34 cellular contexts compared by ENCODE assay signal in genomic region chr11:115247404-115247803, GRCh38.
DNase-seq lines count a peak whose midpoint lies in the region; ATAC-seq, FAIRE-seq and TF ChIP-seq lines count a peak whose summit lies in the region.
"Had no signal": no experiment of that assay in that cellular context is flagged by ENCODE, and none has a peak within 500 bp of the region (broad histone marks: within the 10 kb centered on the region; RNA-seq: fewer than 3 reads in every experiment).

No MANE protein-coding gene starts in this region.

- CTCF ChIA-PET in activated CD8-positive, alpha-beta T cell treated with anti-CD3 and anti-CD28 coated beads for 36 hours (lab: Charles Lee): no interaction called here

- H3K4me1 Mint-ChIP-seq in activated CD8-positive, alpha-beta T cell treated with anti-CD3 and anti-CD28 coated beads for 36 hours (ENCODE audit: low read depth): no peaks in the 10 kb centered on the region
- H3K4me1 Mint-ChIP-seq: activated T-helper 17 cell treated with anti-CD3 and anti-CD28 coated beads, Interleukin-2, amount 50 U/mL, for 72 hours; naive thymus-derived CD8-positive, alpha-beta T cell; stimulated activated naive B cell treated with anti-CD40 and anti-IgM and Interleukin-4, amounts not matched to agents 10 μg/mL and 1 μg/mL and 100 μg/mL, for 72 hours had no signal

- in situ Hi-C loops in HAP-1 (cut with MboI; ENCODE audit: low sequenced_read_pairs): no loop called here
- in situ Hi-C loops in astrocyte of the cerebellum (cut with HindIII; ENCODE audit: low sequenced_read_pairs): no loop called here

- H3K27me3 ChIP-seq in HAP-1 (ENCODE audit: low read depth) (no peaks in the 10 kb centered on the region), liver (ENCODE audit: control insufficient read depth in 4 of 4, insufficient read depth in 4 of 4, low read length in 3 of 4) (no peaks in the 10 kb centered on the region), stomach (no peaks in the 10 kb centered on the region)
- H3K27me3 ChIP-seq: BLaER1, esophagus squamous epithelium, hepatocyte, ovary, right atrium auricular region, suprapubic skin had no signal

- peaks cover 6% of the 10 kb centered on the region; the same call in 1 of the 2 replicates for H3K4me1 ChIP-seq in HAP-1
- H3K4me1 ChIP-seq in liver (ENCODE audit: control insufficient read depth in 4 of 4, insufficient read depth in 4 of 4, low read length in 3 of 4): no peaks in the 10 kb centered on the region
- H3K4me1 ChIP-seq in stomach: no peaks in the 10 kb centered on the region
- H3K4me1 ChIP-seq: BLaER1, esophagus squamous epithelium, suprapubic skin had no signal

- intact Hi-C loops in activated CD8-positive, alpha-beta T cell treated with anti-CD3 and anti-CD28 coated beads for 36 hours (cut with micrococcal nuclease): no loop called here
- intact Hi-C loops in stomach (cut with DNase I; ENCODE audit: low total_unique reads) (no loop called here), head of caudate nucleus (cut with DNase I) (no loop called here)

- H3K4me3 Mint-ChIP-seq in activated CD8-positive, alpha-beta T cell treated with anti-CD3 and anti-CD28 coated beads for 36 hours: no peak overlapping the region
- H3K4me3 Mint-ChIP-seq: activated CD4-positive, alpha-beta memory T cell treated with anti-CD3 and anti-CD28 coated beads for 36 hours; activated T-helper 17 cell treated with anti-CD3 and anti-CD28 coated beads, Interleukin-2, amount 50 U/mL, for 72 hours; H9; naive thymus-derived CD8-positive, alpha-beta T cell; stimulated activated naive B cell treated with anti-CD40 and anti-IgM and Interleukin-4, amounts not matched to agents 10 μg/mL and 1 μg/mL and 100 μg/mL, for 72 hours had no signal

- H3K4me3 ChIP-seq in HAP-1 (no peak overlapping the region), astrocyte of the cerebellum (ENCODE audit: low read depth, low read length) (no peak overlapping the region), liver (ENCODE audit: low read depth in 1 of 3, low read length in 3 of 3) (no peak overlapping the region), stomach (no peak overlapping the region)
- H3K4me3 ChIP-seq: BLaER1, esophagus squamous epithelium, hepatocyte, ovary, right atrium auricular region, suprapubic skin had no signal

- H3K9me3 Mint-ChIP-seq in activated CD8-positive, alpha-beta T cell treated with anti-CD3 and anti-CD28 coated beads for 36 hours: no peaks in the 10 kb centered on the region
- H3K9me3 Mint-ChIP-seq: activated CD4-positive, alpha-beta memory T cell treated with anti-CD3 and anti-CD28 coated beads for 36 hours; activated T-helper 17 cell treated with anti-CD3 and anti-CD28 coated beads, Interleukin-2, amount 50 U/mL, for 72 hours; H9; naive thymus-derived CD8-positive, alpha-beta T cell; stimulated activated naive B cell treated with anti-CD40 and anti-IgM and Interleukin-4, amounts not matched to agents 10 μg/mL and 1 μg/mL and 100 μg/mL, for 72 hours had no signal

- H3K27me3 Mint-ChIP-seq in activated CD8-positive, alpha-beta T cell treated with anti-CD3 and anti-CD28 coated beads for 36 hours: no peaks in the 10 kb centered on the region
- H3K27me3 Mint-ChIP-seq: activated T-helper 17 cell treated with anti-CD3 and anti-CD28 coated beads, Interleukin-2, amount 50 U/mL, for 72 hours; stimulated activated naive B cell treated with anti-CD40 and anti-IgM and Interleukin-4, amounts not matched to agents 10 μg/mL and 1 μg/mL and 100 μg/mL, for 72 hours had no signal

- no peak overlapping the region for H3K27ac Mint-ChIP-seq in activated CD8-positive, alpha-beta T cell treated with anti-CD3 and anti-CD28 coated beads for 36 hours
- H3K27ac Mint-ChIP-seq: activated CD4-positive, alpha-beta memory T cell treated with anti-CD3 and anti-CD28 coated beads for 36 hours; activated T-helper 17 cell treated with anti-CD3 and anti-CD28 coated beads, Interleukin-2, amount 50 U/mL, for 72 hours; H9; naive thymus-derived CD8-positive, alpha-beta T cell; stimulated activated naive B cell treated with anti-CD40 and anti-IgM and Interleukin-4, amounts not matched to agents 10 μg/mL and 1 μg/mL and 100 μg/mL, for 72 hours had no signal

- no peak for ATAC-seq in activated CD8-positive, alpha-beta T cell treated with anti-CD3 and anti-CD28 coated beads for 36 hours
- ATAC-seq: activated T-helper 17 cell treated with anti-CD3 and anti-CD28 coated beads, Interleukin-2, amount 50 U/mL, for 72 hours; left ventricle myocardium superior; naive thymus-derived CD8-positive, alpha-beta T cell; stimulated activated naive B cell treated with anti-CD40 and anti-IgM and Interleukin-4, amounts not matched to agents 10 μg/mL and 1 μg/mL and 100 μg/mL, for 72 hours had no signal

- H3K9ac ChIP-seq in liver (ENCODE audit: low read depth in 1 of 2, low read length in 2 of 2): no peak overlapping the region
- H3K9ac ChIP-seq: BLaER1 had no signal

- no peak for FAIRE-seq in HTR-8/SVneo (lab: Jason Lieb, UNC)
- FAIRE-seq: TTC549 had no signal

- TF ChIP-seq RAD21 in liver (IDR thresholded peaks at IDR 0.05): no peak

- TF ChIP-seq CTCF in astrocyte of the cerebellum (IDR thresholded peaks at IDR 0.05; ENCODE audit: low read depth, low read length, missing control alignments) (no peak), liver (IDR thresholded peaks at IDR 0.05; ENCODE audit: low read depth, low read length, missing input control) (no peak), stomach (IDR thresholded peaks at IDR 0.05) (no peak)
- TF ChIP-seq CTCF in activated CD8-positive, alpha-beta T cell treated with anti-CD3 and anti-CD28 coated beads for 36 hours (IDR thresholded peaks at IDR 0.05): no peak

- H3K9me3 ChIP-seq in HAP-1 (no peaks in the 10 kb centered on the region), liver (ENCODE audit: control insufficient read depth in 4 of 4, low read length in 3 of 4) (no peaks in the 10 kb centered on the region), stomach (no peaks in the 10 kb centered on the region)
- H3K9me3 ChIP-seq: BLaER1, esophagus squamous epithelium, ovary, right atrium auricular region, suprapubic skin had no signal

- peak; percentile 16 for DNase-seq in A172 (ENCODE audit: low spot score)
- DNase-seq in HAP-1 (ENCODE audit: low spot score in 2 of 2): peak; percentile 15 to 58
- peak; percentile 89 for DNase-seq in astrocyte of the cerebellum (ENCODE audit: low read depth)
- no peak for DNase-seq in HTR-8/SVneo (ENCODE audit: insufficient read length, low spot score)
- DNase-seq in activated CD8-positive, alpha-beta T cell treated with anti-CD3 and anti-CD28 coated beads for 36 hours: no peak
- DNase-seq in stomach: no peak
- no peak for DNase-seq in head of caudate nucleus
- DNase-seq: 8988T; activated CD4-positive, alpha-beta memory T cell treated with anti-CD3 and anti-CD28 coated beads for 36 hours; activated CD4-positive, CD25-positive, alpha-beta regulatory T cell treated with anti-CD3 and anti-CD28 coated beads, Interleukin-2, amount 50 U/mL, for 72 hours; activated CD8-positive, alpha-beta memory T cell treated with anti-CD3 and anti-CD28 coated beads, Interleukin-2, amount 50 U/mL, for 48 hours; activated naive CD4-positive, alpha-beta T cell treated with anti-CD3 and anti-CD28 coated beads, Interleukin-2, amount 50 U/mL, for 16 hours; DMS79; esophagus squamous epithelium; foreskin melanocyte; H9; KG1; left ventricle myocardium superior; midbrain; naive thymus-derived CD8-positive, alpha-beta T cell; NCI-H1417 treated with DMSO at 0.1 percent for 48 hours; NCI-H446; ovary; stimulated activated CD4-positive, alpha-beta T cell treated with anti-CD3 and anti-CD28 coated beads, Interleukin-12 subunit alpha, Interleukin-12 subunit beta, amount 100 ng/mL, for 4 hours; stimulated activated CD4-positive, alpha-beta T cell treated with anti-CD3 and anti-CD28 coated beads, Interleukin-4, amount 100 ng/mL, for 4 hours; stimulated activated naive B cell treated with anti-CD40 and anti-IgM and Interleukin-4, amounts not matched to agents 10 μg/mL and 1 μg/mL and 100 μg/mL, for 72 hours; T-helper 1 cell had no signal

- no peak overlapping the region for H3K27ac ChIP-seq in liver (ENCODE audit: low read depth in 1 of 2, low read length in 2 of 2)
- H3K27ac ChIP-seq in stomach: no peak overlapping the region
- H3K27ac ChIP-seq: BLaER1, esophagus squamous epithelium, hepatocyte, ovary, right atrium auricular region, suprapubic skin had no signal

- H3K36me3 ChIP-seq in HAP-1 (replicated peaks) (no peaks in the 10 kb centered on the region), liver (ENCODE audit: control insufficient read depth in 4 of 4, insufficient read depth in 3 of 4, low read depth in 1 of 4, low read length in 3 of 4) (no peaks in the 10 kb centered on the region), stomach (no peaks in the 10 kb centered on the region)
- H3K36me3 ChIP-seq: BLaER1, esophagus squamous epithelium, ovary, right atrium auricular region, suprapubic skin had no signal

- no peak for TF ChIP-seq POLR2A in stomach (IDR thresholded peaks at IDR 0.05)

- no peaks in the 10 kb centered on the region for H3K36me3 Mint-ChIP-seq in activated CD8-positive, alpha-beta T cell treated with anti-CD3 and anti-CD28 coated beads for 36 hours (ENCODE audit: low read depth)
- H3K36me3 Mint-ChIP-seq: activated CD4-positive, alpha-beta memory T cell treated with anti-CD3 and anti-CD28 coated beads for 36 hours; naive thymus-derived CD8-positive, alpha-beta T cell; stimulated activated naive B cell treated with anti-CD40 and anti-IgM and Interleukin-4, amounts not matched to agents 10 μg/mL and 1 μg/mL and 100 μg/mL, for 72 hours had no signal

- POLR2A ChIA-PET in activated CD8-positive, alpha-beta T cell treated with anti-CD3 and anti-CD28 coated beads for 36 hours (lab: Charles Lee): no interaction called here

- no peak for TF ChIP-seq EP300 in stomach (IDR thresholded peaks at IDR 0.05)

TF ChIP-seq in liver, 16 proteins besides CTCF, POLR2A, EP300 and RAD21:
- TF ChIP-seq HNF4A (conservative IDR thresholded peaks at IDR 0.05) (peak; percentile 5 to 16), MAX (IDR thresholded peaks at IDR 0.05) (no peak)
TF ChIP-seq in liver: peak in this region for 1.

Comparison
In these comparisons a context has a peak if more than half of its experiments do, and no peak if none do; other contexts are left out.
1. DNase-seq: peak in A172 (single experiment), HAP-1 (2 of 2) and astrocyte of the cerebellum (single experiment); none in HTR-8/SVneo (single experiment), activated CD8-positive, alpha-beta T cell treated with anti-CD3 and anti-CD28 coated beads for 36 hours (single experiment), stomach (single experiment) and head of caudate nucleus (0 of 42).